ENCODE assay signal across 15 cellular contexts in the genomic region with DNA sequence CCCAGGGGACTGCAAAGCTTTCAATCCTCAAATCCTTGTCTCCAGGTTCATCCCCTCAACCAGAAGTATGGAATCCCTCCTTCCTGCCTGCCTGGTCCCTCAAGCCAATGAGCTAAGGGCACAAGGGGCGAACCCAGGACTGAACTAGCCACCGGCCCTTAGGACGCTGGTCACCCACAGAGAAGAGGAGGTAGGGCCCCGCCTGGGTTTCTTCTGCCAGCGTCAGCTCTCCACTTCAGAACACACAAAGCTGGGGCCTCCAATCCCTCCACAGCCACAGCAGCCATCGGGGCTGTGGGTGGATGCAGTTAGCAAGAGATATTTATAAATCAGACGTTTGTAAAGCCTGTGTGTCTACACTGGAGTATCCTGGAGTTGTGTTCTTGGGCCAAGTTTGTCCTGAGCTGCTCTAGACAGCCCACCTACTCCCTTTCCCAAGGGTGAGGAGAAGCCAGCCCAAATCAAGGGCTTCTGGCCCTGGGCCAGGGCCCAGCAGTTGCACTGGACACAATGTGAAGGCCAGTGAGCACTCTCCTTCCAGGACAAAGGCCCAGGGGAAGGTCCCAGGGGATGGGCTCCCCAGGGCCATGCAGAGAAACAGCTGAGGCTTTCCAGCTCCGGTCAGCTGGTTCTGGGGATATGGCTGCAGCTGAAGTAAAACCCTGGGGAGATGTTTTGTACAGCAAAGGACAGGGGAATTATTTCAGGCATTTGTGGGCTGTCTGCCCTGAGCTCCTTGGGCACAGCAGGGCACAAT. TPM values are rescaled to one million over a fixed set of nuclear protein-coding genes. Genes with fewer than 3 reads are reported as not detected.
DNase-seq lines count a peak whose midpoint lies in the region; ATAC-seq and TF ChIP-seq lines count a peak whose summit lies in the region.
"Had no signal": no experiment of that assay in that cellular context is flagged by ENCODE, and none has a peak within 500 bp of the region (broad histone marks: within the 10 kb centered on the region; RNA-seq: fewer than 3 reads in every experiment).

No MANE protein-coding gene starts in this region.

- DNase-seq in GM03348 (ENCODE audit: low spot score) (peak; percentile 29), chondrocyte (ENCODE audit: low spot score) (no peak), left ventricle myocardium superior (peak; percentile 72), progenitor cell of endocrine pancreas (ENCODE audit: low spot score, unreplicated experiment) (no peak), natural killer cell (no peak), mesenchymal stem cell (no peak), caudate nucleus (lab: John Stamatoyannopoulos, UW) (no peak), foreskin fibroblast (no peak)
- DNase-seq: activated naive CD4-positive, alpha-beta T cell; Caco-2; effector memory CD8-positive, alpha-beta T cell; left colon; T-helper 17 cell had no signal

- 79% methylated on average over 5 of the region's 8 CpGs for WGBS in mesenchymal stem cell

- H2BK5ac ChIP-seq in mesenchymal stem cell (ENCODE audit: low read depth, low read length, poor library complexity, severe bottlenecking): no peak overlapping the region

- ATAC-seq in left ventricle myocardium superior (peak; percentile 82), natural killer cell (no peak)
- ATAC-seq: effector memory CD8-positive, alpha-beta T cell; left colon; T-helper 17 cell had no signal

- H3K4me1 Mint-ChIP-seq in chondrocyte (ENCODE audit: low read depth) (peaks cover 21% of the 10 kb centered on the region), progenitor cell of endocrine pancreas (ENCODE audit: low read depth) (peaks cover 8% of the 10 kb centered on the region), natural killer cell (peaks cover 0 to 5% of the 10 kb centered on the region in 2 donors)
- H3K4me1 Mint-ChIP-seq: T-helper 17 cell had no signal

- peaks cover 14 to 21% of the 10 kb centered on the region in 2 experiments for H3K36me3 ChIP-seq in mesenchymal stem cell (ENCODE audit: control insufficient read depth in 1 of 2, insufficient read depth in 2 of 2, low read depth in 1 of 2, low read length in 2 of 2)

- no peak overlapping the region for H3K9ac ChIP-seq in mesenchymal stem cell (ENCODE audit: low read length)
- H3K9ac ChIP-seq: KMS-11 had no signal

- H3K4me3 Mint-ChIP-seq in chondrocyte (ENCODE audit: unreplicated experiment) (no peak overlapping the region), progenitor cell of endocrine pancreas (ENCODE audit: low read depth) (no peak overlapping the region), natural killer cell (no peak overlapping the region)
- H3K4me3 Mint-ChIP-seq: effector memory CD8-positive, alpha-beta T cell; T-helper 17 cell had no signal

- H3K4me2 ChIP-seq in mesenchymal stem cell (ENCODE audit: low read length, poor library complexity, severe bottlenecking): no peak overlapping the region
- H3K4me2 ChIP-seq: KMS-11 had no signal

- no peak overlapping the region for H2BK12ac ChIP-seq in mesenchymal stem cell (ENCODE audit: low read length in 2 of 2)

- H3K18ac ChIP-seq in mesenchymal stem cell (ENCODE audit: low read depth in 1 of 2, low read length in 2 of 2): no peak overlapping the region

- H3K27me3 Mint-ChIP-seq in chondrocyte (ENCODE audit: low read depth) (peaks cover 2% of the 10 kb centered on the region), progenitor cell of endocrine pancreas (no peaks in the 10 kb centered on the region), natural killer cell (ENCODE audit: low read depth in 2 of 2) (peaks cover 15 to 24% of the 10 kb centered on the region in 2 donors)

- no peaks in the 10 kb centered on the region for H3K79me1 ChIP-seq in mesenchymal stem cell (replicated peaks; ENCODE audit: low read length, poor library complexity, severe bottlenecking)

- H3K9me3 ChIP-seq in mesenchymal stem cell (ENCODE audit: control insufficient read depth, low read length): peaks cover 3% of the 10 kb centered on the region
- H3K9me3 ChIP-seq: Caco-2 had no signal

- H3K14ac ChIP-seq in mesenchymal stem cell (ENCODE audit: low read length in 2 of 2): no peak overlapping the region

- H3K4me3 ChIP-seq in mesenchymal stem cell (ENCODE audit: insufficient read depth in 1 of 2, low read depth in 1 of 2, low read length in 2 of 2) (no peak overlapping the region), foreskin fibroblast (ENCODE audit: low read depth in 1 of 2, low read length in 2 of 2) (no peak overlapping the region)

- intact Hi-C loops in left ventricle myocardium superior (cut with micrococcal nuclease) (no loop called here), natural killer cell (cut with micrococcal nuclease) (no loop called here)

- H3K27me3 ChIP-seq in mesenchymal stem cell (ENCODE audit: control insufficient read depth in 1 of 2, insufficient read depth in 1 of 2, low read length in 2 of 2): peaks cover 4 to 16% of the 10 kb centered on the region in 2 experiments

- H2BK120ac ChIP-seq in mesenchymal stem cell (ENCODE audit: low read depth, low read length): no peak overlapping the region

- no peak overlapping the region for H3K27ac ChIP-seq in mesenchymal stem cell (ENCODE audit: low read length, poor library complexity, severe bottlenecking)
- H3K27ac ChIP-seq in caudate nucleus (ENCODE audit: low read depth, low read length): no peak overlapping the region
- H3K27ac ChIP-seq: KMS-11 had no signal

- H4K91ac ChIP-seq in mesenchymal stem cell (ENCODE audit: low read length): no peak overlapping the region

- peaks cover 6% of the 10 kb centered on the region for H3K4me1 ChIP-seq in mesenchymal stem cell (ENCODE audit: control insufficient read depth, insufficient read depth, low read depth, low read length)

- H4K8ac ChIP-seq in mesenchymal stem cell (ENCODE audit: low read length): no peak overlapping the region

- peaks cover 6% of the 10 kb centered on the region for H3K9me3 Mint-ChIP-seq in chondrocyte (ENCODE audit: low read depth)
- H3K9me3 Mint-ChIP-seq in progenitor cell of endocrine pancreas (ENCODE audit: low read depth): no peaks in the 10 kb centered on the region
- H3K9me3 Mint-ChIP-seq in natural killer cell: no peaks in the 10 kb centered on the region
- H3K9me3 Mint-ChIP-seq: effector memory CD8-positive, alpha-beta T cell had no signal

- H3K27ac Mint-ChIP-seq in chondrocyte (ENCODE audit: unreplicated experiment) (peak overlapping the region; percentile 30), progenitor cell of endocrine pancreas (peak overlapping the region; percentile 81), natural killer cell (no peak overlapping the region)
- H3K27ac Mint-ChIP-seq: effector memory CD8-positive, alpha-beta T cell; T-helper 17 cell had no signal

- no peak overlapping the region for H3K4ac ChIP-seq in mesenchymal stem cell (ENCODE audit: low read depth in 1 of 2, low read length in 2 of 2)

- H2BK15ac ChIP-seq in mesenchymal stem cell (ENCODE audit: low read depth, poor library complexity, severe bottlenecking): no peak overlapping the region

- H2AFZ ChIP-seq in mesenchymal stem cell (ENCODE audit: low read depth, low read length): no peak overlapping the region

- H3K36me3 Mint-ChIP-seq in chondrocyte (ENCODE audit: low read depth): peaks cover 6% of the 10 kb centered on the region
- H3K36me3 Mint-ChIP-seq in progenitor cell of endocrine pancreas (ENCODE audit: insufficient read depth): peaks cover 46% of the 10 kb centered on the region
- no peaks in the 10 kb centered on the region for H3K36me3 Mint-ChIP-seq in natural killer cell

- H2AK5ac ChIP-seq in mesenchymal stem cell (ENCODE audit: low read length, severe bottlenecking): no peak overlapping the region

- TF ChIP-seq CTCF in chondrocyte (IDR thresholded peaks at IDR 0.05) (no peak), progenitor cell of endocrine pancreas (IDR thresholded peaks at IDR 0.05; ENCODE audit: unreplicated experiment) (no peak), natural killer cell (IDR thresholded peaks at IDR 0.05) (no peak), foreskin fibroblast (IDR thresholded peaks at IDR 0.05; ENCODE audit: low read depth, low read length) (no peak)

- no peak overlapping the region for H3K23ac ChIP-seq in mesenchymal stem cell (ENCODE audit: low read length in 2 of 2)

RNA-seq across cellular contexts. Expression of a gene that starts 18.9 kb away (rescaled TPM):
- total RNA-seq in chondrocyte (not detected in 3 replicates), left ventricle myocardium superior (not detected), progenitor cell of endocrine pancreas (678 and 717 TPM in 2 replicates), natural killer cell (not detected)
- 0.03 TPM for polyA plus RNA-seq in mesenchymal stem cell (2013, experiment 1 of 2)
- 0.03 TPM for polyA plus RNA-seq in mesenchymal stem cell (2013, experiment 2 of 2)
- total RNA-seq: pulmonary artery endothelial cell, T-helper 17 cell had no signal

RNA-seq across cellular contexts. Expression of a gene that starts 39.9 kb away (rescaled TPM):
- total RNA-seq in chondrocyte (0.39 to 1.4 TPM (median 0.70 TPM) in 3 replicates), left ventricle myocardium superior (not detected), progenitor cell of endocrine pancreas (166 and 176 TPM in 2 replicates), natural killer cell (not detected)
- 0.10 TPM for polyA plus RNA-seq in mesenchymal stem cell (2013, experiment 1 of 2)
- not detected for polyA plus RNA-seq in mesenchymal stem cell (2013, experiment 2 of 2)
- total RNA-seq: T-helper 17 cell had no signal

Comparison
In these comparisons a context has a peak if more than half of its experiments do, and no peak if none do; other contexts are left out.
1. DNase-seq: peak in GM03348 (single experiment) and left ventricle myocardium superior (single experiment); none in chondrocyte (single experiment), progenitor cell of endocrine pancreas (single experiment), natural killer cell (single experiment), mesenchymal stem cell (single experiment), caudate nucleus (0 of 61) and foreskin fibroblast (0 of 2).
2. H3K27ac Mint-ChIP-seq: peak in chondrocyte (single experiment) and progenitor cell of endocrine pancreas (single experiment); none in natural killer cell (0 of 2).
3. RNA of a gene that starts 18.9 kb away (total RNA-seq): 678 to 717 TPM in progenitor cell of endocrine pancreas; not detected in chondrocyte, not detected in left ventricle myocardium superior (single experiment) and not detected in natural killer cell; every median in the first group is over 100 times any median in the second.
4. RNA of a gene that starts 39.9 kb away (total RNA-seq): 166 to 176 TPM in progenitor cell of endocrine pancreas; 0.39 to 1.4 TPM in chondrocyte, not detected in left ventricle myocardium superior (single experiment) and not detected in natural killer cell; every median in the first group is over 10 times any median in the second.